Comparison of ENCODE assay signal across 8 cellular contexts in the genomic region with DNA sequence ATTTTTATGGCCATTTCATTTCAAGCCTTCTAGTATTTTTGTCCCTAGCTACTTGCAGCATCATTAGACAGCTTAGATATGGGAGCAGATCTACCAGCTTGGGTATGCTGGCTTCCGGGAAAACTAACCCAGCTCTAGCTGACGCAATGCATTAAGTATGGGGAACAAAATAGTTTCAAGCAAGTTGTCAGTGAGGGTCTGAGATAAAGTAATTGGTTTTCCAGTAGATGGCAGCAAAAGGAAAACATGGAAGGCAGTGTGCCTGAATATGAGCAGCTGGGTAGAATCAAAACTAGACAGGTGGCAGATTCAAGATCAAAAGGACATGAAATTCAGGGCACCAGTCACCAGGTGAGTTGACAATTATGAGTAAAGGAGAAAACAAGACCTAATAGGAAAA.
DNase-seq lines count a peak whose midpoint lies in the region; ATAC-seq and TF ChIP-seq lines count a peak whose summit lies in the region.

No MANE protein-coding gene starts in this region.

- H2AFZ ChIP-seq in hepatocyte: no peak overlapping the region

- TF ChIP-seq CTCF in C4-2B (conservative IDR thresholded peaks at IDR 0.05) (peak; percentile 46), hepatocyte (IDR thresholded peaks at IDR 0.05; ENCODE audit: poor library complexity) (peak; percentile 42)

- TF ChIP-seq EP300 in Ishikawa (IDR thresholded peaks at IDR 0.05; ENCODE audit: borderline replicate concordance): no peak

- H3K9me3 Mint-ChIP-seq in natural killer cell treated with Interleukin-12 subunit alpha and Interleukin-12 subunit beta and Interleukin-15 and Interleukin-18, amount 100 ng/mL, for 72 hours: peaks cover 11% of the 10 kb centered on the region

- H3K4me3 ChIP-seq in SJSA1: no peak overlapping the region
- no peak overlapping the region for H3K4me3 ChIP-seq in hepatocyte

- H3K27me3 ChIP-seq in SJSA1 (replicated peaks): no peaks in the 10 kb centered on the region
- H3K27me3 ChIP-seq in hepatocyte: no peaks in the 10 kb centered on the region

- H3K27ac Mint-ChIP-seq in natural killer cell treated with Interleukin-12 subunit alpha and Interleukin-12 subunit beta and Interleukin-15 and Interleukin-18, amount 100 ng/mL, for 72 hours: no peak overlapping the region

- H3K9me2 ChIP-seq in hepatocyte (replicated peaks; ENCODE audit: insufficient read depth): no peaks in the 10 kb centered on the region

- H3K27me3 Mint-ChIP-seq in natural killer cell treated with Interleukin-12 subunit alpha and Interleukin-12 subunit beta and Interleukin-15 and Interleukin-18, amount 100 ng/mL, for 72 hours: no peaks in the 10 kb centered on the region

- no peaks in the 10 kb centered on the region for H3K36me3 ChIP-seq in SJSA1
- no peaks in the 10 kb centered on the region for H3K36me3 ChIP-seq in hepatocyte (replicated peaks; ENCODE audit: insufficient read depth, low read depth)

- TF ChIP-seq RAD21 in Ishikawa (IDR thresholded peaks at IDR 0.05; ENCODE audit: low read depth): peak; percentile 65

- H3K4me2 ChIP-seq in hepatocyte: peak overlapping the region; percentile 19

- WGBS in hepatocyte (ENCODE audit: low lambda C conversion rate, missing lambda C conversion rate): 31% methylated on average over 2 of the region's 2 CpGs

- H3K9me3 ChIP-seq in SJSA1 (replicated peaks) (no peaks in the 10 kb centered on the region), hepatocyte (ENCODE audit: low read depth) (no peaks in the 10 kb centered on the region)

- no peaks in the 10 kb centered on the region for H4K20me1 ChIP-seq in hepatocyte (ENCODE audit: insufficient read depth, poor library complexity, severe bottlenecking)

- H3K36me3 Mint-ChIP-seq in natural killer cell treated with Interleukin-12 subunit alpha and Interleukin-12 subunit beta and Interleukin-15 and Interleukin-18, amount 100 ng/mL, for 72 hours: no peaks in the 10 kb centered on the region

- H3K79me2 ChIP-seq in hepatocyte: no peaks in the 10 kb centered on the region

- no peaks in the 10 kb centered on the region for H3K4me1 Mint-ChIP-seq in natural killer cell treated with Interleukin-12 subunit alpha and Interleukin-12 subunit beta and Interleukin-15 and Interleukin-18, amount 100 ng/mL, for 72 hours (ENCODE audit: low read depth in 2 of 2)

- H3K4me1 ChIP-seq in SJSA1 (replicated peaks) (peaks cover 11% of the 10 kb centered on the region), hepatocyte (ENCODE audit: insufficient read depth) (peaks cover 11% of the 10 kb centered on the region)

- no peak overlapping the region for H3K4me3 Mint-ChIP-seq in natural killer cell treated with Interleukin-12 subunit alpha and Interleukin-12 subunit beta and Interleukin-15 and Interleukin-18, amount 100 ng/mL, for 72 hours

- H3K27ac ChIP-seq in C4-2B: no peak overlapping the region
- peak overlapping the region; percentile 57 for H3K27ac ChIP-seq in SJSA1
- peak overlapping the region; percentile 74 for H3K27ac ChIP-seq in hepatocyte

- no peak for ATAC-seq in natural killer cell treated with Interleukin-12 subunit alpha and Interleukin-12 subunit beta and Interleukin-15 and Interleukin-18, amount 100 ng/mL, for 72 hours

- DNase-seq in SJSA1 (ENCODE audit: low read depth in 1 of 2, low spot score in 2 of 2) (peak; percentile 54 to 59), hepatocyte (ENCODE audit: low spot score) (peak; percentile 65), occipital lobe (lab: John Stamatoyannopoulos, UW) (no peak), T-helper 1 cell (no peak), NCI-H2196 treated with DMSO at 0.1 percent for 48 hours (lab: John Stamatoyannopoulos, UW; ENCODE audit: unreplicated experiment) (no peak)
- DNase-seq in natural killer cell treated with Interleukin-12 subunit alpha and Interleukin-12 subunit beta and Interleukin-15 and Interleukin-18, amount 100 ng/mL, for 72 hours (ENCODE audit: low spot score): no peak

TF ChIP-seq in Ishikawa, 13 proteins besides CTCF, POLR2A, EP300 and RAD21:
- TF ChIP-seq CEBPB (IDR thresholded peaks at IDR 0.05): no peak
- TF ChIP-seq, protein P1, sequence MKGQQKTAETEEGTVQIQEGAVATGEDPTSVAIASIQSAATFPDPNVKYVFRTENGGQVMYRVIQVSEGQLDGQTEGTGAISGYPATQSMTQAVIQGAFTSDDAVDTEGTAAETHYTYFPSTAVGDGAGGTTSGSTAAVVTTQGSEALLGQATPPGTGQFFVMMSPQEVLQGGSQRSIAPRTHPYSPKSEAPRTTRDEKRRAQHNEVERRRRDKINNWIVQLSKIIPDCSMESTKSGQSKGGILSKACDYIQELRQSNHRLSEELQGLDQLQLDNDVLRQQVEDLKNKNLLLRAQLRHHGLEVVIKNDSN (IDR thresholded peaks at IDR 0.05): no peak
- no peak for TF ChIP-seq FOXM1 (IDR thresholded peaks at IDR 0.05; ENCODE audit: borderline replicate concordance, low read depth)
- no peak for TF ChIP-seq EGR1 (IDR thresholded peaks at IDR 0.05)
- no peak for TF ChIP-seq TEAD4 (IDR thresholded peaks at IDR 0.05)
- TF ChIP-seq, protein P2, sequence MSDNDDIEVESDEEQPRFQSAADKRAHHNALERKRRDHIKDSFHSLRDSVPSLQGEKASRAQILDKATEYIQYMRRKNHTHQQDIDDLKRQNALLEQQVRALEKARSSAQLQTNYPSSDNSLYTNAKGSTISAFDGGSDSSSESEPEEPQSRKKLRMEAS (IDR thresholded peaks at IDR 0.05): no peak
- TF ChIP-seq CREB1 (IDR thresholded peaks at IDR 0.05; ENCODE audit: low read depth): no peak
- TF ChIP-seq NFIC (IDR thresholded peaks at IDR 0.05): no peak
- TF ChIP-seq TCF12 (IDR thresholded peaks at IDR 0.05; ENCODE audit: low read depth): no peak
- no peak for TF ChIP-seq YY1 (IDR thresholded peaks at IDR 0.05; ENCODE audit: low read depth)
- no peak for TF ChIP-seq ZBTB7A (IDR thresholded peaks at IDR 0.05; ENCODE audit: low read depth)
- TF ChIP-seq TAF1 (IDR thresholded peaks at IDR 0.05; ENCODE audit: low read depth): no peak

Comparison
In these comparisons a context has a peak if more than half of its experiments do, and no peak if none do; other contexts are left out.
1. DNase-seq: peak in SJSA1 (2 of 2) and hepatocyte (single experiment); none in natural killer cell treated with Interleukin-12 subunit alpha and Interleukin-12 subunit beta and Interleukin-15 and Interleukin-18, amount 100 ng/mL, for 72 hours (single experiment), occipital lobe (single experiment), T-helper 1 cell (0 of 5) and NCI-H2196 treated with DMSO at 0.1 percent for 48 hours (single experiment).